24 cellular contexts compared by ENCODE assay signal in the genomic region with DNA sequence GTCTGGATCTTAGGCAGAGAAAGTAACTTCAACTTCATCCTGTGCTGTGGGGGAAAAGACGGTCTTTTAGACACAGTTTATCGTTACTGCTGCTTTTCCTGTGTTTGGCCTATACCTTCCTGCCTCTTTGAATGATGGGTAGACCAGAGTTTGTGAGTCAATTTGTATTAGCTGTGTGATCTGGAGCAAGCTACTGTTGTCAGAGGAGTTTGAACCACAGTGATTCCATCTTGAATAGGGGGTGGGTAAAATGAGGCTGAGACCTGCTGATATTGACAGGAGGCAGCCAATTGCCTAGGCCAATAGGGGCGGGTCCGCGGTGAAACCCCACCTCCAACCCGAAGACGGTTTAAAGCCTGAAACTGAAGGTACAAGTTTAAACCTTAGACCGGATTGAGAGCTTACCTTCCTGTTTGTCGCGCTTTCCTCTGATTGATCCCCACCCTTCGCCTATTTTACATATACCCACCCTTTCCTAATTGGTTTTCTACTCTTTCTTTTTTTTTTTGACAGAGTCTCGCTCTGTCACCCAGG. TPM values are rescaled to one million over a fixed set of nuclear protein-coding genes. Genes with fewer than 3 reads are reported as not detected.
DNase-seq lines count a peak whose midpoint lies in the region; ATAC-seq and TF ChIP-seq lines count a peak whose summit lies in the region.
"Had no signal": no experiment of that assay in that cellular context is flagged by ENCODE, and none has a peak within 500 bp of the region (broad histone marks: within the 10 kb centered on the region; RNA-seq: fewer than 3 reads in every experiment).

No MANE protein-coding gene starts in this region.

- TF ChIP-seq EP300 in tibial nerve (IDR thresholded peaks at IDR 0.05): no peak

- H3K27me3 ChIP-seq in trophoblast cell (ENCODE audit: insufficient read depth, low read length) (no peaks in the 10 kb centered on the region), tibial nerve (no peaks in the 10 kb centered on the region), upper lobe of right lung (no peaks in the 10 kb centered on the region)
- H3K27me3 ChIP-seq: BLaER1, dorsolateral prefrontal cortex, MG63, spleen, stomach had no signal

- H2BK5ac ChIP-seq in trophoblast cell (ENCODE audit: low read depth, low read length, poor library complexity): no peak overlapping the region

- H2AK5ac ChIP-seq in trophoblast cell (ENCODE audit: low read length): no peak overlapping the region

- H3K14ac ChIP-seq in trophoblast cell (ENCODE audit: low read length): no peak overlapping the region

- peaks cover 4% of the 10 kb centered on the region for H3K79me1 ChIP-seq in trophoblast cell (ENCODE audit: low read length)

- no peak overlapping the region for H2BK120ac ChIP-seq in trophoblast cell (ENCODE audit: insufficient read depth, low read length, poor library complexity)

- H3K27ac ChIP-seq in trophoblast cell (ENCODE audit: low read depth, low read length) (no peak overlapping the region), tibial nerve (no peak overlapping the region), upper lobe of right lung (no peak overlapping the region)
- H3K27ac ChIP-seq: BLaER1, dorsolateral prefrontal cortex, heart right ventricle, spleen, stomach had no signal

- H4K91ac ChIP-seq in trophoblast cell (ENCODE audit: low read depth, low read length): no peak overlapping the region

- intact Hi-C loops in upper lobe of right lung (cut with DNase I): no loop called here

- H4K12ac ChIP-seq in trophoblast cell (ENCODE audit: low read depth, low read length): no peak overlapping the region

- no peak overlapping the region for H3K4ac ChIP-seq in trophoblast cell (ENCODE audit: low read depth, low read length)

- no peaks in the 10 kb centered on the region for H3K9me3 ChIP-seq in trophoblast cell (ENCODE audit: insufficient read depth, low read depth, low read length)
- no peaks in the 10 kb centered on the region for H3K9me3 ChIP-seq in tibial nerve
- no peaks in the 10 kb centered on the region for H3K9me3 ChIP-seq in upper lobe of right lung
- H3K9me3 ChIP-seq: BLaER1, heart right ventricle, MG63, spleen, stomach had no signal

- no CpG with 5 or more reads among the region's 12 CpGs for WGBS in trophoblast cell (ENCODE audit: extremely low coverage, insufficient coverage, insufficient read length)
- 90 to 91% methylated on average over 12 of the region's 12 CpGs for WGBS in tibial nerve, 2 donors

- TF ChIP-seq POLR2A in tibial nerve (IDR thresholded peaks at IDR 0.05): no peak

- TF ChIP-seq CTCF in tibial nerve (IDR thresholded peaks at IDR 0.05): no peak
- TF ChIP-seq CTCF in upper lobe of right lung (IDR thresholded peaks at IDR 0.05): no peak

- peak; percentile 73 for DNase-seq in activated effector memory CD4-positive, alpha-beta T cell treated with anti-CD3 and anti-CD28 coated beads, Interleukin-2, amount 50 U/mL, for 16 hours
- DNase-seq in activated effector memory CD4-positive, alpha-beta T cell treated with Interleukin-2 at 50 U/mL for 16 hours: no peak
- peak; percentile 6 for DNase-seq in T-helper 22 cell (ENCODE audit: low read depth)
- DNase-seq in iPS DF 19.7 (ENCODE audit: low read depth, low spot score): peak; percentile 54
- peak in 1 of 2 donors; percentile 38 for DNase-seq in trophoblast cell
- DNase-seq in tibial nerve (ENCODE audit: low spot score in 2 of 2): no peak
- no peak for DNase-seq in upper lobe of right lung
- DNase-seq: activated naive CD8-positive, alpha-beta T cell treated with anti-CD3 and anti-CD28 coated beads, Interleukin-2, amount 10 ng/mL, durations not matched to agents 7 days and 5 days; activated T-cell treated with anti-CD3 and anti-CD28 coated beads, Interleukin-2, amount 50 U/mL, for 72 hours; Calu3; dorsolateral prefrontal cortex; foreskin fibroblast; heart right ventricle; mammary epithelial cell; MG63; NCI-H1417; NCI-H2107; NCI-H510A treated with DMSO at 0.1 percent for 48 hours; occipital lobe; RPMI8226; spleen; stomach had no signal

- no peak overlapping the region for H4K8ac ChIP-seq in trophoblast cell (ENCODE audit: low read depth, low read length)

- no peak overlapping the region for H3K9ac ChIP-seq in trophoblast cell (ENCODE audit: low read length)
- H3K9ac ChIP-seq: BLaER1 had no signal

- peak overlapping the region; percentile 17 for H3K4me2 ChIP-seq in trophoblast cell (ENCODE audit: low read length)
- H3K4me2 ChIP-seq: BLaER1 had no signal

- ATAC-seq in GM21360 (IDR thresholded peaks at IDR 0.05; ENCODE audit: unreplicated experiment) (no peak), upper lobe of right lung (no peak)
- ATAC-seq: activated T-cell treated with anti-CD3 and anti-CD28 coated beads, Interleukin-2, amount 50 U/mL, for 72 hours; heart right ventricle had no signal

- H2AFZ ChIP-seq in trophoblast cell (ENCODE audit: insufficient read depth, low read length, poor library complexity): no peak overlapping the region

- no peaks in the 10 kb centered on the region for H3K79me2 ChIP-seq in trophoblast cell (ENCODE audit: control insufficient read depth, insufficient read depth, low read length, poor library complexity)

- no peak overlapping the region for H3K18ac ChIP-seq in trophoblast cell (ENCODE audit: low read length)

- no peak overlapping the region for H3K4me3 ChIP-seq in trophoblast cell (ENCODE audit: low read depth, low read length)
- no peak overlapping the region for H3K4me3 ChIP-seq in tibial nerve
- no peak overlapping the region for H3K4me3 ChIP-seq in upper lobe of right lung
- H3K4me3 ChIP-seq: BLaER1, dorsolateral prefrontal cortex, heart right ventricle, MG63, spleen, stomach had no signal

- H3K23ac ChIP-seq in trophoblast cell (ENCODE audit: low read length): no peak overlapping the region

- H3K36me3 ChIP-seq in trophoblast cell (ENCODE audit: control insufficient read depth in 1 of 2, insufficient read depth in 2 of 2, low read length in 2 of 2) (no peaks in the 10 kb centered on the region), tibial nerve (no peaks in the 10 kb centered on the region), upper lobe of right lung (no peaks in the 10 kb centered on the region)
- H3K36me3 ChIP-seq: BLaER1, heart right ventricle, MG63, spleen, stomach had no signal

- H2BK12ac ChIP-seq in trophoblast cell (ENCODE audit: low read length): no peak overlapping the region

- H3K4me1 ChIP-seq in trophoblast cell (ENCODE audit: control insufficient read depth in 1 of 2, insufficient read depth in 2 of 2, low read length in 2 of 2) (peaks cover 11 to 14% of the 10 kb centered on the region in 2 experiments), tibial nerve (no peaks in the 10 kb centered on the region), upper lobe of right lung (no peaks in the 10 kb centered on the region)
- H3K4me1 ChIP-seq: stomach had no signal

RNA-seq across cellular contexts. Expression of a gene that starts 35.8 kb away (rescaled TPM):
- 240 and 241 TPM in 2 replicates for polyA plus RNA-seq in trophoblast cell (2013)
- total RNA-seq in tibial nerve (100 to 1,000 TPM; 184 to 211 (median 192) TPM), upper lobe of right lung (218 TPM)

RNA-seq across cellular contexts. Expression of a gene that starts 54.8 kb away (rescaled TPM):
- 23.7 and 23.9 TPM in 2 replicates for polyA plus RNA-seq in trophoblast cell (2013)
- 10 to 100 TPM; 14.4 to 30.3 (median 17.0) TPM for total RNA-seq in tibial nerve
- 53.1 TPM for total RNA-seq in upper lobe of right lung

Comparison
In these comparisons a context has a peak if more than half of its experiments do, and no peak if none do; other contexts are left out.
1. DNase-seq: peak in activated effector memory CD4-positive, alpha-beta T cell treated with anti-CD3 and anti-CD28 coated beads, Interleukin-2, amount 50 U/mL, for 16 hours (single experiment), T-helper 22 cell (single experiment) and iPS DF 19.7 (single experiment); none in activated effector memory CD4-positive, alpha-beta T cell treated with Interleukin-2 at 50 U/mL for 16 hours (single experiment), tibial nerve (0 of 2) and upper lobe of right lung (single experiment).